21 cellular contexts compared by ENCODE assay signal in the genomic region with DNA sequence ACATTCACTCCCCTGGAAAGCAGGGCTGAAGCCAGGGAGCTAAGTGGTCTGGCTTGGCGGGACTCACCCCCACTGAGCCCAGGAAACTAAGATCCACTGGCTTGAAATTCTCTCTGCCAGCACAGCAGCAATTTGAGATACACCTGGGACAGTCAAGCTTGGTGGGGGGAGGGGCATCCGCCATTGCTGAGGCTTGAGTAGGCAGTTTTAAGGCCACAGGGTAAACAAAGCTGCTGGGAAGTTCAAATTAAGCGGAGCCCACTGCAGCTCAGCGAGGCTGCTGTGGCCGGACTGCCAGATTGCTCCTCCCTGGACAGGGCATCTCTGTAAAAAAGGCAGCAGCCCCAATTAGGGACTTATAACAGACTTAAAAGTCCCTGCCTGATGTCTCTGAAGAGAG.
DNase-seq lines count a peak whose midpoint lies in the region; ATAC-seq and TF ChIP-seq lines count a peak whose summit lies in the region.
"Had no signal": no experiment of that assay in that cellular context is flagged by ENCODE, and none has a peak within 500 bp of the region (broad histone marks: within the 10 kb centered on the region; RNA-seq: fewer than 3 reads in every experiment).

No MANE protein-coding gene starts in this region.

- H3K4ac ChIP-seq in H9 (ENCODE audit: low read depth, low read length) = no peak overlapping the region
- H3K4ac ChIP-seq in mesendoderm (ENCODE audit: low read depth, low read length) = no peak overlapping the region

- H3K4me3 Mint-ChIP-seq in H9 = no peak overlapping the region
- H3K4me3 Mint-ChIP-seq: CD4-positive, alpha-beta T cell had no signal

- H3K27me3 Mint-ChIP-seq in H9 (ENCODE audit: low read depth) = no peaks in the 10 kb centered on the region
- H3K27me3 Mint-ChIP-seq: CD4-positive, alpha-beta T cell had no signal

- H2BK5ac ChIP-seq in H9 (ENCODE audit: insufficient read length, low read length) = no peak overlapping the region
- H2BK5ac ChIP-seq in mesendoderm (ENCODE audit: low read length) = no peak overlapping the region

- no peak for TF ChIP-seq POLR2A in gastrocnemius medialis (IDR thresholded peaks at IDR 0.05)

- H3F3A ChIP-seq in PC-3 (ENCODE audit: low read length, unreplicated experiment) = no peaks in the 10 kb centered on the region
- H3F3A ChIP-seq in GM23248 (ENCODE audit: insufficient read depth) = no peaks in the 10 kb centered on the region

- H2AFZ ChIP-seq in H9 (ENCODE audit: low read length) (no peak overlapping the region), PC-3 (ENCODE audit: low read length) (peak overlapping the region; percentile 21; the same call in 1 of the 2 replicates), GM23248 (no peak overlapping the region)

- H3K79me1 ChIP-seq in H9 (ENCODE audit: insufficient read depth, low read depth, low read length, poor library complexity, severe bottlenecking) = no peaks in the 10 kb centered on the region
- no peaks in the 10 kb centered on the region for H3K79me1 ChIP-seq in mesendoderm (ENCODE audit: low read length)

- no peak overlapping the region for H2BK120ac ChIP-seq in H9 (ENCODE audit: low read depth, low read length, poor library complexity, severe bottlenecking)
- H2BK120ac ChIP-seq in mesendoderm (ENCODE audit: low read depth, low read length) = no peak overlapping the region

- H3K27ac Mint-ChIP-seq in H9 = no peak overlapping the region; a peak in 1 of 7 replicates
- H3K27ac Mint-ChIP-seq: CD4-positive, alpha-beta T cell had no signal

- H3K23me2 ChIP-seq in H9 (ENCODE audit: insufficient read length, low read depth, low read length, poor library complexity, severe bottlenecking) = no peaks in the 10 kb centered on the region

- peaks cover 0 to 18% (median 0%) of the 10 kb centered on the region in 3 experiments; a peak in 1 of 7 replicates for H3K36me3 Mint-ChIP-seq in H9 (ENCODE audit: insufficient read depth in 1 of 3, low read depth in 3 of 3)

- no peak overlapping the region for H3K9ac ChIP-seq in H9 (ENCODE audit: extremely low read depth, insufficient read length, low read length)
- H3K9ac ChIP-seq in PC-3 (ENCODE audit: low read length) = no peak overlapping the region
- no peak overlapping the region for H3K9ac ChIP-seq in mesendoderm (ENCODE audit: low read length)
- H3K9ac ChIP-seq in GM23248 = no peak overlapping the region
- H3K9ac ChIP-seq: BLaER1 had no signal

- H3K9me3 ChIP-seq in H9 (ENCODE audit: control insufficient read depth, low read depth, low read length) = no peaks in the 10 kb centered on the region
- H3K9me3 ChIP-seq in PC-3 (ENCODE audit: low read length) = 0 out of 2 replicates have a peak, but pooled peaks cover 7% of the 10 kb centered on the region
- H3K9me3 ChIP-seq in GM23248 (ENCODE audit: low read depth) = no peaks in the 10 kb centered on the region
- no peaks in the 10 kb centered on the region for H3K9me3 ChIP-seq in gastrocnemius medialis
- H3K9me3 ChIP-seq: BLaER1, Caco-2 had no signal

- H2BK20ac ChIP-seq in H9 (ENCODE audit: low read depth, low read length, poor library complexity, severe bottlenecking) = no peak overlapping the region

- POLR2A ChIA-PET in PC-3 (lab: Charles Lee; ENCODE audit: unreplicated experiment) = no interaction called here

- TF ChIP-seq CTCF in H9 (conservative IDR thresholded peaks at IDR 0.05) (no peak), PC-3 (conservative IDR thresholded peaks at IDR 0.05; ENCODE audit: low read depth, low read length) (no peak), gastrocnemius medialis (IDR thresholded peaks at IDR 0.05 in 4 of 5, conservative IDR thresholded peaks at IDR 0.05 in 1 of 5) (no peak)

- no peak overlapping the region for H4K91ac ChIP-seq in H9 (ENCODE audit: insufficient read length, low read depth, low read length)

- H3K23ac ChIP-seq in H9 (ENCODE audit: insufficient read length, low read depth, low read length) (no peak overlapping the region), mesendoderm (ENCODE audit: low read length) (no peak overlapping the region)

- H3K9me3 Mint-ChIP-seq in H9 = peaks cover 6 to 12% of the 10 kb centered on the region in 2 experiments; a peak in 4 of 5 replicates

- H3K56ac ChIP-seq in H9 (ENCODE audit: insufficient read length, low read depth, low read length) (no peak overlapping the region), mesendoderm (ENCODE audit: low read length) (no peak overlapping the region)

- H3K18ac ChIP-seq in H9 (ENCODE audit: insufficient read length, low read depth, low read length) (no peak overlapping the region), mesendoderm (ENCODE audit: low read length) (no peak overlapping the region)

- H3K4me1 Mint-ChIP-seq in H9 = no peaks in the 10 kb centered on the region

- H3K9me2 ChIP-seq in PC-3 (replicated peaks; ENCODE audit: low read length) = no peaks in the 10 kb centered on the region
- H3K9me2 ChIP-seq in GM23248 (ENCODE audit: insufficient read depth) = no peaks in the 10 kb centered on the region

- H2BK15ac ChIP-seq in H9 (ENCODE audit: low read depth, low read length) (no peak overlapping the region), mesendoderm (replicated peaks; ENCODE audit: low read depth) (no peak overlapping the region)

- no peak overlapping the region for H3K14ac ChIP-seq in H9 (ENCODE audit: insufficient read depth, low read length)

- no peak overlapping the region for H2BK12ac ChIP-seq in H9 (ENCODE audit: insufficient read length, low read depth, low read length)

- H4K20me1 ChIP-seq in H9 (ENCODE audit: control insufficient read depth, insufficient read depth, insufficient read length) = no peaks in the 10 kb centered on the region
- H4K20me1 ChIP-seq in PC-3 (ENCODE audit: low read length) = no peaks in the 10 kb centered on the region
- H4K20me1 ChIP-seq in GM23248 (ENCODE audit: insufficient read depth) = no peaks in the 10 kb centered on the region
- H4K20me1 ChIP-seq: BLaER1 had no signal

- H3T11ph ChIP-seq in H9 (ENCODE audit: low read length) = no peak overlapping the region

- WGBS in H9 (ENCODE audit: extremely low coverage, insufficient read length, low lambda C conversion rate) = no CpG with 5 or more reads among the region's 5 CpGs
- no CpG with 5 or more reads among the region's 5 CpGs for WGBS in mesendoderm (ENCODE audit: extremely low coverage, insufficient coverage, low lambda C conversion rate)
- 54 to 57% methylated on average over 5 of the region's 5 CpGs for WGBS in GM23248 (ENCODE audit: low coverage in 1 of 2, low lambda C conversion rate in 2 of 2, missing lambda C conversion rate in 2 of 2), 2 experiments

- H4K5ac ChIP-seq in H9 (ENCODE audit: insufficient read length, low read depth, low read length) (no peak overlapping the region), mesendoderm (ENCODE audit: low read length) (no peak overlapping the region)

- no peaks in the 10 kb centered on the region for H3K27me3 ChIP-seq in H9 (ENCODE audit: insufficient read depth, low read length)
- peaks cover 25% of the 10 kb centered on the region; the same call in 1 of the 2 replicates for H3K27me3 ChIP-seq in PC-3 (ENCODE audit: low read length)
- no peaks in the 10 kb centered on the region for H3K27me3 ChIP-seq in mesendoderm (ENCODE audit: insufficient read depth, low read length, poor library complexity)
- H3K27me3 ChIP-seq in GM23248 (replicated peaks; ENCODE audit: insufficient read depth) = no peaks in the 10 kb centered on the region
- H3K27me3 ChIP-seq in gastrocnemius medialis = no peaks in the 10 kb centered on the region
- H3K27me3 ChIP-seq: BLaER1 had no signal

- H2AK5ac ChIP-seq in H9 (ENCODE audit: insufficient read length, low read length) = no peak overlapping the region
- no peak overlapping the region for H2AK5ac ChIP-seq in mesendoderm (ENCODE audit: low read length)

- intact Hi-C loops in Right ventricle myocardium superior (cut with DNase I) = no loop called here
- intact Hi-C loops in left ventricle myocardium superior (cut with micrococcal nuclease) = no loop called here
- intact Hi-C loops in PC-3 (cut with micrococcal nuclease) = no loop called here
- intact Hi-C loops in gastrocnemius medialis (cut with DNase I; ENCODE audit: low total_unique reads) = no loop called here

- no peaks in the 10 kb centered on the region for H3K4me1 ChIP-seq in H9 (ENCODE audit: insufficient read depth, low read length)
- no peaks in the 10 kb centered on the region for H3K4me1 ChIP-seq in PC-3 (ENCODE audit: insufficient read depth, low read length)
- H3K4me1 ChIP-seq in mesendoderm (ENCODE audit: control insufficient read depth, low read depth, low read length) = no peaks in the 10 kb centered on the region
- no peaks in the 10 kb centered on the region for H3K4me1 ChIP-seq in GM23248 (ENCODE audit: insufficient read depth)
- no peaks in the 10 kb centered on the region for H3K4me1 ChIP-seq in gastrocnemius medialis
- H3K4me1 ChIP-seq: BLaER1, Caco-2 had no signal

- no peak for ATAC-seq in Right ventricle myocardium superior (ENCODE audit: poor library complexity)
- ATAC-seq in left ventricle myocardium superior = no peak
- ATAC-seq in PC-3 = no peak
- no peak for ATAC-seq in gastrocnemius medialis
- ATAC-seq in GM21576 (IDR thresholded peaks at IDR 0.05; ENCODE audit: unreplicated experiment) = no peak
- ATAC-seq: SK-N-SH treated with all-trans-retinoic acid at 6 μM for 48 hours had no signal

- H3K79me2 ChIP-seq in H9 (ENCODE audit: insufficient read depth, low read length) = no peaks in the 10 kb centered on the region
- no peaks in the 10 kb centered on the region for H3K79me2 ChIP-seq in PC-3 (ENCODE audit: low read length)
- H3K79me2 ChIP-seq in mesendoderm (ENCODE audit: control insufficient read depth, insufficient read depth, low read length) = no peaks in the 10 kb centered on the region
- no peaks in the 10 kb centered on the region for H3K79me2 ChIP-seq in GM23248 (ENCODE audit: insufficient read depth)

- H3K4me3 ChIP-seq in PC-3 (ENCODE audit: low read length) (no peak overlapping the region), mesendoderm (ENCODE audit: low read length) (no peak overlapping the region), GM23248 (no peak overlapping the region), gastrocnemius medialis (no peak overlapping the region)
- H3K4me3 ChIP-seq: BLaER1 had no signal

- no peak overlapping the region for H4K8ac ChIP-seq in H9 (replicated peaks; ENCODE audit: insufficient read length, low read depth, low read length)
- H4K8ac ChIP-seq in mesendoderm (ENCODE audit: low read depth, low read length) = no peak overlapping the region

- DNase-seq in Right ventricle myocardium superior = peak; percentile 24
- DNase-seq in left ventricle myocardium superior = no peak
- peak; percentile 29 for DNase-seq in H9
- DNase-seq in PC-3 = peak; percentile 14
- peak; percentile 6 for DNase-seq in mesendoderm
- no peak for DNase-seq in GM23248
- no peak for DNase-seq in gastrocnemius medialis
- DNase-seq: Caco-2; CD4-positive, alpha-beta T cell; DMS 273 treated with DMSO at 0.1 percent for 48 hours; H7; KBM-7; MM.1S; NCI-H1048; NCI-H1436 treated with DMSO at 0.1 percent for 48 hours; NCI-H2029 treated with DMSO at 0.1 percent for 48 hours; OCI-M1 had no signal

- no TSS peak for BruUV-seq in PC-3 (replicated peaks; lab: Mats Ljungman, UMichigan)

- H3K36me3 ChIP-seq in PC-3 (ENCODE audit: low read depth, low read length) = no peaks in the 10 kb centered on the region
- H3K36me3 ChIP-seq in mesendoderm (ENCODE audit: control insufficient read depth, insufficient read depth, low read length) = no peaks in the 10 kb centered on the region
- H3K36me3 ChIP-seq in GM23248 (ENCODE audit: low read depth) = no peaks in the 10 kb centered on the region
- no peaks in the 10 kb centered on the region for H3K36me3 ChIP-seq in gastrocnemius medialis
- H3K36me3 ChIP-seq: BLaER1 had no signal

- H3K4me2 ChIP-seq in H9 (ENCODE audit: insufficient read depth, insufficient read length, low read length) (no peak overlapping the region), PC-3 (ENCODE audit: low read length) (no peak overlapping the region), mesendoderm (ENCODE audit: low read length) (no peak overlapping the region), GM23248 (ENCODE audit: unreplicated experiment) (no peak overlapping the region)
- H3K4me2 ChIP-seq: BLaER1 had no signal

- H3K27ac ChIP-seq in H9 (ENCODE audit: insufficient read length, low read depth, low read length) = no peak overlapping the region
- H3K27ac ChIP-seq in PC-3 (ENCODE audit: low read length) = no peak overlapping the region
- H3K27ac ChIP-seq in mesendoderm (ENCODE audit: low read depth, low read length) = no peak overlapping the region
- no peak overlapping the region for H3K27ac ChIP-seq in GM23248
- H3K27ac ChIP-seq in gastrocnemius medialis = no peak overlapping the region
- H3K27ac ChIP-seq: BLaER1, HL-60 had no signal

- in situ Hi-C loops in GM23248 (cut with MboI) = no loop called here
- in situ Hi-C loops in gastrocnemius medialis (cut with MboI; ENCODE audit: low sequenced_read_pairs in 4 of 4) = loop anchor here in 1 of 4 donors (25.0 kb wide), 1 partner anchor 508 kb away; no protein-coding TSS in a partner anchor

- CTCF ChIA-PET in PC-3 (lab: Charles Lee) = no interaction called here

Comparison
In these comparisons a context has a peak if more than half of its experiments do, and no peak if none do; other contexts are left out.
1. DNase-seq: peak in Right ventricle myocardium superior (single experiment), H9 (single experiment), PC-3 (single experiment) and mesendoderm (single experiment); none in left ventricle myocardium superior (single experiment), GM23248 (single experiment) and gastrocnemius medialis (0 of 2).